Comparison of ENCODE assay signal across 16 cellular contexts in genomic region chr15:71758716-71759115, GRCh38. TPM values are rescaled to one million over a fixed set of nuclear protein-coding genes. Genes with fewer than 3 reads are reported as not detected.
"Had no signal": no experiment of that assay in that cellular context is flagged by ENCODE, and none has a peak within 500 bp of the region (broad histone marks: within the 10 kb centered on the region; RNA-seq: fewer than 3 reads in every experiment).

No MANE protein-coding gene starts in this region.

- H3K4me1 ChIP-seq: psoas muscle, sigmoid colon had no signal

- FAIRE-seq: urothelium cell line had no signal

- H3K4me2 ChIP-seq: smooth muscle cell had no signal

- H3K4me3 Mint-ChIP-seq: natural killer cell treated with Interleukin-12 subunit alpha and Interleukin-12 subunit beta and Interleukin-15 and Interleukin-18, amount 100 ng/mL, for 72 hours; type B pancreatic cell had no signal

- H3K27ac ChIP-seq: neutrophil, psoas muscle, sigmoid colon had no signal

- H3K27ac Mint-ChIP-seq: natural killer cell treated with Interleukin-12 subunit alpha and Interleukin-12 subunit beta and Interleukin-15 and Interleukin-18, amount 100 ng/mL, for 72 hours; type B pancreatic cell had no signal

- H3K27me3 Mint-ChIP-seq: type B pancreatic cell had no signal

- H3K4me3 ChIP-seq: psoas muscle, sigmoid colon, smooth muscle cell had no signal

- ATAC-seq: natural killer cell treated with Interleukin-12 subunit alpha and Interleukin-12 subunit beta and Interleukin-15 and Interleukin-18, amount 100 ng/mL, for 72 hours; psoas muscle had no signal

- H3K36me3 ChIP-seq: neutrophil, sigmoid colon had no signal

- DNase-seq: dermis blood vessel endothelial cell; erythroblast; foreskin melanocyte; head of caudate nucleus; hippocampal formation; mammary epithelial cell; psoas muscle; sigmoid colon; stimulated activated CD4-positive, alpha-beta T cell treated with anti-CD3 and anti-CD28 coated beads, Interleukin-2, amount 100 ng/mL, for 48 hours; stimulated activated naive CD4-positive, alpha-beta T cell treated with Interleukin-2 at 50 U/mL for 16 hours had no signal

- H3K27me3 ChIP-seq: neutrophil, sigmoid colon had no signal

RNA-seq across cellular contexts. Expression of gene NR2E3, which starts 51.6 kb away (rescaled TPM):
- total RNA-seq: dermis blood vessel endothelial cell; kidney epithelial cell; natural killer cell treated with Interleukin-12 subunit alpha and Interleukin-12 subunit beta and Interleukin-15 and Interleukin-18, amount 100 ng/mL, for 72 hours; psoas muscle; smooth muscle cell had no signal
- polyA plus RNA-seq: psoas muscle, smooth muscle cell had no signal
